In genomic region chr15:57607570-57608000, GRCh38 we compare ENCODE assay signal across 14 cellular contexts. TPM values are rescaled to one million over a fixed set of nuclear protein-coding genes. Genes with fewer than 3 reads are reported as not detected.
DNase-seq lines count a peak whose midpoint lies in the region; ATAC-seq, FAIRE-seq and TF ChIP-seq lines count a peak whose summit lies in the region.
"Had no signal": no experiment of that assay in that cellular context is flagged by ENCODE, and none has a peak within 500 bp of the region (broad histone marks: within the 10 kb centered on the region; RNA-seq: fewer than 3 reads in every experiment).

No MANE protein-coding gene starts in this region.

- no peak overlapping the region for H3K4me3 Mint-ChIP-seq in HFFc6
- H3K4me3 Mint-ChIP-seq: naive B cell, WTC11 had no signal

- peaks cover 7 to 16% of the 10 kb centered on the region in 2 donors for H3K4me1 ChIP-seq in small intestine (ENCODE audit: control insufficient read depth in 2 of 2, insufficient read depth in 1 of 2, low read depth in 1 of 2, low read length in 1 of 2)

- no peaks in the 10 kb centered on the region for H3K36me3 Mint-ChIP-seq in HFFc6 (ENCODE audit: low read depth)
- H3K36me3 Mint-ChIP-seq: activated naive CD4-positive, alpha-beta T cell treated with anti-CD3 and anti-CD28 coated beads, Interleukin-2, amount 50 U/mL, for 72 hours; WTC11 had no signal

- TF ChIP-seq CTCF in HFFc6 (IDR thresholded peaks at IDR 0.05) = no peak
- TF ChIP-seq CTCF in dorsolateral prefrontal cortex (IDR thresholded peaks at IDR 0.05 in 54 of 56, conservative IDR thresholded peaks at IDR 0.05 in 2 of 56; ENCODE audit: low read depth in 1 of 56, partially characterized antibody in 56 of 56) = no peak

- H3K27ac Mint-ChIP-seq in HFFc6 = no peak overlapping the region
- H3K27ac Mint-ChIP-seq: activated naive CD4-positive, alpha-beta T cell treated with anti-CD3 and anti-CD28 coated beads, Interleukin-2, amount 50 U/mL, for 72 hours; WTC11 had no signal

- H3K9me3 ChIP-seq in small intestine (ENCODE audit: control insufficient read depth, low read depth) = no peaks in the 10 kb centered on the region

- no peak overlapping the region for H3K4me3 ChIP-seq in small intestine (ENCODE audit: low read depth in 1 of 2, low read length in 2 of 2)
- no peak overlapping the region for H3K4me3 ChIP-seq in dorsolateral prefrontal cortex

- H3K27me3 Mint-ChIP-seq in HFFc6 (ENCODE audit: insufficient read depth) = peaks cover 5% of the 10 kb centered on the region
- H3K27me3 Mint-ChIP-seq: naive B cell had no signal

- WGBS in small intestine, 3 donors = 16 to 58% (median 33%) methylated on average over 3 of the region's 3 CpGs

- no peaks in the 10 kb centered on the region for H3K9me3 Mint-ChIP-seq in HFFc6
- H3K9me3 Mint-ChIP-seq: activated naive CD4-positive, alpha-beta T cell treated with anti-CD3 and anti-CD28 coated beads, Interleukin-2, amount 50 U/mL, for 72 hours; naive B cell; WTC11 had no signal

- ATAC-seq in GM19455 (IDR thresholded peaks at IDR 0.05; ENCODE audit: unreplicated experiment) = no peak
- ATAC-seq: activated naive CD4-positive, alpha-beta T cell treated with anti-CD3 and anti-CD28 coated beads, Interleukin-2, amount 50 U/mL, for 72 hours; WTC11 had no signal

- DNase-seq in HFFc6 (peak; percentile 53), amniotic epithelial cell (ENCODE audit: low read depth) (peak; percentile 61), cardiac septum (ENCODE audit: low spot score) (peak; percentile 74), small intestine (peak; percentile 98), dorsolateral prefrontal cortex (no peak), NCI-H446 (lab: John Stamatoyannopoulos, UW) (no peak), NCI-H2107 (lab: John Stamatoyannopoulos, UW) (no peak)
- DNase-seq: DMS79 treated with DMSO at 0.1 percent for 48 hours; foreskin melanocyte; naive B cell; stimulated activated CD4-positive, alpha-beta T cell treated with anti-CD3 and anti-CD28 coated beads, Interleukin-2, amount 100 ng/mL, for 48 hours had no signal

- peaks cover 0 to 5% of the 10 kb centered on the region in 2 donors for H3K36me3 ChIP-seq in small intestine (ENCODE audit: control insufficient read depth in 2 of 2, insufficient read depth in 2 of 2, low read length in 2 of 2)

- H3K27ac ChIP-seq in small intestine (ENCODE audit: low read depth in 1 of 2, low read length in 1 of 2) (peak overlapping the region; percentile 74 to 92), dorsolateral prefrontal cortex (no peak overlapping the region)

- peak; percentile 23 for FAIRE-seq in small intestine (lab: Jason Lieb, UNC)

- H3K4me1 Mint-ChIP-seq in HFFc6 (ENCODE audit: low read depth) = peaks cover 30% of the 10 kb centered on the region

- intact Hi-C loops in cardiac septum (cut with DNase I) = no loop called here
- intact Hi-C loops in dorsolateral prefrontal cortex (cut with DNase I) = no loop called here

- H3K27me3 ChIP-seq in small intestine (ENCODE audit: control insufficient read depth in 2 of 2, insufficient read depth in 2 of 2, low read length in 2 of 2) = no peaks in the 10 kb centered on the region
- peaks cover 0 to 5% (median 0%) of the 10 kb centered on the region in 45 donors for H3K27me3 ChIP-seq in dorsolateral prefrontal cortex

RNA-seq across cellular contexts. Expression of gene MYZAP, which starts 15.9 kb away (rescaled TPM):
- total RNA-seq in HFFc6 (2021; fragmentation: NEBNext Ultra II Directional; extraction: Animal tissue kit (Norgen Biotek cat#: 25700)) = under 1 TPM in 1 of 6 experiments, not detected in 5; 0.12 TPM
- total RNA-seq in cardiac septum (658 TPM), dorsolateral prefrontal cortex (1 to 10 TPM in 79 of 120 experiments, under 1 TPM in 38, not detected in 3; 0.31 to 4.8 (median 1.3) TPM)
- polyA plus RNA-seq in small intestine = 10 to 100 TPM; 12.8 to 38.6 (median 31.8) TPM

Comparison
In these comparisons a context has a peak if more than half of its experiments do, and no peak if none do; other contexts are left out.
1. DNase-seq: peak in HFFc6 (single experiment), amniotic epithelial cell (single experiment), cardiac septum (single experiment) and small intestine (single experiment); none in dorsolateral prefrontal cortex (0 of 10), NCI-H446 (0 of 2) and NCI-H2107 (single experiment).
2. H3K27ac ChIP-seq: peak in small intestine (2 of 2); none in dorsolateral prefrontal cortex (0 of 59).
3. RNA of gene MYZAP, which starts 15.9 kb away (total RNA-seq): 658 TPM in cardiac septum (single experiment); 0.31 to 4.8 TPM in dorsolateral prefrontal cortex and 0.12 TPM in HFFc6; every median in the first group is over 100 times any median in the second.